24 cellular contexts compared by ENCODE assay signal in the genomic region with DNA sequence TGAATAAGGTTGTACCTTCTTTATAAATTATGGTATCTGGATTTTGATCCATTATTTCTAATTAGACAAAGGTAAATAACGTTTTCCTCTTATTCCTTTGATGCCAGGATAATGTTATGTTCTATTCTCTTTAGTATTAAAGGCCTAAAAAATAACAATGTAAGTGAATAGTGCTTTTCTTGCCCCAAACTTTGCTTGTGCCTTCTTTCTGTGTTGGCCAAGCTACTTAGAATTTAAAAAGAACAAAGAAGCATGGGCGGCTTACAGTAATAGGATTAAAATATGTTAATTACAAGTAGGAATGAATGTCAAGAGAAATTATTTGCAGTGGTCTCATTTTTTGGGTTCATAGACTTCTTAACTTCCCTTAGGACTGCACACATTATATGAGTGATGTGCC.
"Had no signal": no experiment of that assay in that cellular context is flagged by ENCODE, and none has a peak within 500 bp of the region (broad histone marks: within the 10 kb centered on the region; RNA-seq: fewer than 3 reads in every experiment).

No MANE protein-coding gene starts in this region.

- H3K4me3 ChIP-seq: colonic mucosa, coronary artery, dorsolateral prefrontal cortex, esophagus muscularis mucosa, esophagus squamous epithelium, gastrocnemius medialis, gastroesophageal sphincter, heart left ventricle, heart right ventricle had no signal

- H3K27ac ChIP-seq: colonic mucosa, coronary artery, dorsolateral prefrontal cortex, epithelial cell of prostate, esophagus muscularis mucosa, esophagus squamous epithelium, foreskin keratinocyte, gastrocnemius medialis, gastroesophageal sphincter, heart left ventricle, heart right ventricle had no signal

- DNase-seq: colonic mucosa; cortex of kidney; dermis blood vessel endothelial cell; dorsolateral prefrontal cortex; effector CD4-positive, alpha-beta T cell; effector CD8-positive, alpha-beta T cell; effector memory CD4-positive, alpha-beta T cell; effector memory CD8-positive, alpha-beta T cell; endodermal cell; esophagus squamous epithelium; foreskin fibroblast; foreskin keratinocyte; foreskin melanocyte; gastrocnemius medialis; glutamatergic neuron; head of caudate nucleus; heart left ventricle; heart right ventricle had no signal

- H3K27me3 ChIP-seq: colonic mucosa, dorsolateral prefrontal cortex, esophagus muscularis mucosa, esophagus squamous epithelium, foreskin keratinocyte, gastrocnemius medialis, gastroesophageal sphincter, heart left ventricle, heart right ventricle had no signal

- FAIRE-seq: endothelial cell of umbilical vein had no signal

- H3K9me3 Mint-ChIP-seq: endodermal cell had no signal

- H3K27me3 Mint-ChIP-seq: dendritic cell treated with granulocyte-macrophage colony-stimulating factor and Interleukin-4, amounts not matched to agents 40 ng/mL and 50 ng/mL, for 4 days; effector memory CD8-positive, alpha-beta T cell had no signal

- H3K4me1 ChIP-seq: colonic mucosa, esophagus muscularis mucosa, esophagus squamous epithelium, foreskin keratinocyte, gastrocnemius medialis, gastroesophageal sphincter, heart left ventricle, heart right ventricle had no signal

- H3K27ac Mint-ChIP-seq: dendritic cell treated with granulocyte-macrophage colony-stimulating factor and Interleukin-4, amounts not matched to agents 40 ng/mL and 50 ng/mL, for 4 days; effector memory CD8-positive, alpha-beta T cell; endodermal cell had no signal

- H3K4me3 Mint-ChIP-seq: dendritic cell treated with granulocyte-macrophage colony-stimulating factor and Interleukin-4, amounts not matched to agents 40 ng/mL and 50 ng/mL, for 4 days; effector memory CD8-positive, alpha-beta T cell; endodermal cell had no signal

- H3K9me3 ChIP-seq: colonic mucosa, esophagus muscularis mucosa, esophagus squamous epithelium, gastrocnemius medialis, gastroesophageal sphincter, heart left ventricle, heart right ventricle had no signal

- H3K36me3 ChIP-seq: colonic mucosa, esophagus muscularis mucosa, esophagus squamous epithelium, gastrocnemius medialis, gastroesophageal sphincter, heart left ventricle, heart right ventricle had no signal
